In the genomic region with DNA sequence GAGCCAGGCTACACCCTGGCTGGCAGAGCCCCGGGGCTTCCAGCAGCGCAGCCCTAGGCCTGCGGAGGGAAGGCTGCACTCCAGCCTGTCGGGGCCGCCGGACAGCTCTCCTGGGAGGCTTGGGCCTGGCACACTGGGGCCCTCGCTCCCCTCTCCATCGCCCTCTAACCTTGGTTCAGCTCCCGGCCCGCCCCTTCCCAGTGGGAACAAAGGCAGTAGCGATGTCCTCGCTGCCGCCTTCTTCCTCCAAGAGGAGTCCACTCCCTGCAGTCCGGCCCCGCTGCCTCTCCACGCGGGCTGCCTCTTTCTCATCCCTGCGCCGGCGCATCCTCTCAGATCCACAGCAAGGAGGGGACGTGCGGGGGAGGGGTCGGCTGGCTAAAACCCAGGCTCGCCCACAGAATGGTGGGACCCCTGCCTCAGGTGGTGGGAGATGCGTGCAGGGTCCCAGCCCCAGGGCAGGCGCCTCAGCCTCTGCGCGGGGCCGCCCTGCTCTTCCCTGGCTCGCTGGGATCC, we compare ENCODE assay signal across 2 cellular contexts.
TF ChIP-seq lines count a peak whose summit lies in the region.

No MANE protein-coding gene starts in this region.

TF ChIP-seq in SK-N-SH, 30 proteins besides CTCF, POLR2A, EP300 and RAD21 (continued from another document):
- TF ChIP-seq, protein P1, sequence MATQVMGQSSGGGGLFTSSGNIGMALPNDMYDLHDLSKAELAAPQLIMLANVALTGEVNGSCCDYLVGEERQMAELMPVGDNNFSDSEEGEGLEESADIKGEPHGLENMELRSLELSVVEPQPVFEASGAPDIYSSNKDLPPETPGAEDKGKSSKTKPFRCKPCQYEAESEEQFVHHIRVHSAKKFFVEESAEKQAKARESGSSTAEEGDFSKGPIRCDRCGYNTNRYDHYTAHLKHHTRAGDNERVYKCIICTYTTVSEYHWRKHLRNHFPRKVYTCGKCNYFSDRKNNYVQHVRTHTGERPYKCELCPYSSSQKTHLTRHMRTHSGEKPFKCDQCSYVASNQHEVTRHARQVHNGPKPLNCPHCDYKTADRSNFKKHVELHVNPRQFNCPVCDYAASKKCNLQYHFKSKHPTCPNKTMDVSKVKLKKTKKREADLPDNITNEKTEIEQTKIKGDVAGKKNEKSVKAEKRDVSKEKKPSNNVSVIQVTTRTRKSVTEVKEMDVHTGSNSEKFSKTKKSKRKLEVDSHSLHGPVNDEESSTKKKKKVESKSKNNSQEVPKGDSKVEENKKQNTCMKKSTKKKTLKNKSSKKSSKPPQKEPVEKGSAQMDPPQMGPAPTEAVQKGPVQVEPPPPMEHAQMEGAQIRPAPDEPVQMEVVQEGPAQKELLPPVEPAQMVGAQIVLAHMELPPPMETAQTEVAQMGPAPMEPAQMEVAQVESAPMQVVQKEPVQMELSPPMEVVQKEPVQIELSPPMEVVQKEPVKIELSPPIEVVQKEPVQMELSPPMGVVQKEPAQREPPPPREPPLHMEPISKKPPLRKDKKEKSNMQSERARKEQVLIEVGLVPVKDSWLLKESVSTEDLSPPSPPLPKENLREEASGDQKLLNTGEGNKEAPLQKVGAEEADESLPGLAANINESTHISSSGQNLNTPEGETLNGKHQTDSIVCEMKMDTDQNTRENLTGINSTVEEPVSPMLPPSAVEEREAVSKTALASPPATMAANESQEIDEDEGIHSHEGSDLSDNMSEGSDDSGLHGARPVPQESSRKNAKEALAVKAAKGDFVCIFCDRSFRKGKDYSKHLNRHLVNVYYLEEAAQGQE (IDR thresholded peaks at IDR 0.05; ENCODE audit: low read depth, low read length): no peak
- no peak for TF ChIP-seq JUND (IDR thresholded peaks at IDR 0.05)

TF ChIP-seq in WTC11, 78 proteins besides CTCF, POLR2A, EP300 and RAD21 (continued from another document):
- TF ChIP-seq, protein P2, sequence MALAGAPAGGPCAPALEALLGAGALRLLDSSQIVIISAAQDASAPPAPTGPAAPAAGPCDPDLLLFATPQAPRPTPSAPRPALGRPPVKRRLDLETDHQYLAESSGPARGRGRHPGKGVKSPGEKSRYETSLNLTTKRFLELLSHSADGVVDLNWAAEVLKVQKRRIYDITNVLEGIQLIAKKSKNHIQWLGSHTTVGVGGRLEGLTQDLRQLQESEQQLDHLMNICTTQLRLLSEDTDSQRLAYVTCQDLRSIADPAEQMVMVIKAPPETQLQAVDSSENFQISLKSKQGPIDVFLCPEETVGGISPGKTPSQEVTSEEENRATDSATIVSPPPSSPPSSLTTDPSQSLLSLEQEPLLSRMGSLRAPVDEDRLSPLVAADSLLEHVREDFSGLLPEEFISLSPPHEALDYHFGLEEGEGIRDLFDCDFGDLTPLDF (CRISPR knock-in tag; IDR thresholded peaks at IDR 0.05): no peak
- TF ChIP-seq ZBTB21 (CRISPR knock-in tag; IDR thresholded peaks at IDR 0.05; ENCODE audit: borderline replicate concordance): no peak
- no peak for TF ChIP-seq FOXP1 (CRISPR knock-in tag; IDR thresholded peaks at IDR 0.05; ENCODE audit: borderline replicate concordance)
- no peak for TF ChIP-seq SP1 (CRISPR knock-in tag; conservative IDR thresholded peaks at IDR 0.05)
- no peak for TF ChIP-seq TCF7 (CRISPR knock-in tag; IDR thresholded peaks at IDR 0.05; ENCODE audit: low read depth)
- no peak for TF ChIP-seq SMAD3 (CRISPR knock-in tag; IDR thresholded peaks at IDR 0.05; ENCODE audit: borderline replicate concordance)
